ENCODE assay signal across 15 cellular contexts in the genomic region with DNA sequence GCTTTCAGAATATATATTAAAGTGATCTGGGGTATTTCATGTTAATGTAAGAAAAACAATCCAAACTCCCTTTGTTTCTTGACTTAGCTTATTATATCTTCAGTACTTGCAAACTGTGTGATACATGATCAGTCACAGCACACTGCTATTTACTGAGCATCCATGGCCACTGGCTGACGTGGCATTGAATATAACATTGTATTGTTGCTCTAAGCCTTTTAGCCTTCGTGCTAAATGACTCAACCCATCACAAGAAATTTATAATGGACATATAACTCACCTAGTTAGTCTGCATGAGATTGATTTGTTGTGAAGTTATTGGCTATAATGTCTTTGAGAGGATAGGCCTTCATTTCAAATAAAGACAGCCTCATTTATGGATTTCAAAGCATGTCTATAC.
"Had no signal": no experiment of that assay in that cellular context is flagged by ENCODE, and none has a peak within 500 bp of the region (broad histone marks: within the 10 kb centered on the region; RNA-seq: fewer than 3 reads in every experiment).

No MANE protein-coding gene starts in this region.

- H3K27me3 ChIP-seq: neutrophil, right atrium auricular region, tibial nerve, vagina had no signal

- H3K27ac Mint-ChIP-seq: activated naive CD4-positive, alpha-beta T cell treated with anti-CD3 and anti-CD28 coated beads, Interleukin-2, amount 50 U/mL, for 72 hours; naive B cell had no signal

- H3K36me3 Mint-ChIP-seq: activated naive CD4-positive, alpha-beta T cell treated with anti-CD3 and anti-CD28 coated beads, Interleukin-2, amount 50 U/mL, for 72 hours; naive B cell had no signal

- H3K27ac ChIP-seq: cardiac muscle cell, lower lobe of right lung, neutrophil, right atrium auricular region, tibial nerve, vagina had no signal

- DNase-seq: activated effector memory CD4-positive, alpha-beta T cell treated with Interleukin-2 at 50 U/mL for 16 hours; activated T-cell treated with anti-CD3 and anti-CD28 coated beads, Interleukin-2, amount 50 U/mL, for 1 hour; amniotic stem cell; hypothalamus; lower lobe of right lung; naive B cell had no signal

- H3K4me3 ChIP-seq: cardiac muscle cell, lower lobe of right lung, right atrium auricular region, smooth muscle cell, tibial nerve, vagina had no signal

- H3K4me1 ChIP-seq: lower lobe of right lung, right atrium auricular region, tibial nerve, vagina had no signal

- FAIRE-seq: colon had no signal

- H3K4me2 ChIP-seq: smooth muscle cell had no signal

- H3K9me3 Mint-ChIP-seq: activated naive CD4-positive, alpha-beta T cell treated with anti-CD3 and anti-CD28 coated beads, Interleukin-2, amount 50 U/mL, for 72 hours had no signal

- H3K4me3 Mint-ChIP-seq: naive B cell had no signal

- H3K9me3 ChIP-seq: lower lobe of right lung, neutrophil, right atrium auricular region, tibial nerve, vagina had no signal

- ATAC-seq: activated CD4-positive, CD25-positive, alpha-beta regulatory T cell treated with anti-CD3 and anti-CD28 coated beads, Interleukin-2, amount 50 U/mL, for 24 hours; activated naive CD4-positive, alpha-beta T cell treated with anti-CD3 and anti-CD28 coated beads, Interleukin-2, amount 50 U/mL, for 72 hours; lower lobe of right lung had no signal

- H3K27me3 Mint-ChIP-seq: naive B cell had no signal

- H3K36me3 ChIP-seq: cardiac muscle cell, lower lobe of right lung, neutrophil, right atrium auricular region, tibial nerve, vagina had no signal

- H3K4me1 Mint-ChIP-seq: naive B cell had no signal
